Comparison of ENCODE assay signal across 8 cellular contexts in the genomic region with DNA sequence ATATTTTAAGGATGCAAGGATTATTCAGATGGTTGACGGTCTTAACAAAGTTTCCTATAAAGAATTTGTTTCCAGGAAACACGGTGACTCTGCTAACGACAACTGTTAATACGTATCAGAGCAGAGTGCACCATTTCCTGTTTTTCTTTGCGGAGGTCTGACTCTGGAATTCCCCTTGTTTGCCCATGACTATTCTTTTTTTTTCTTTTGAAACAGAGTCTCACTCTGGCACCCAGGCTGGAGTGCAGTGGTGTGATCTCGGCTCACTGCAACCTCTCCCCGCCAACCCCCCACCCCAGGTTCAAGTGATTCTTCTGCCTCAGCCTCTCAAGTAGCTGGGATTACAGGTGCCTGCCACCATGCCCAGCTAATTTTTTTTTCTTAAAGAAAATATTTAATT.
DNase-seq lines count a peak whose midpoint lies in the region; ATAC-seq and TF ChIP-seq lines count a peak whose summit lies in the region.

No MANE protein-coding gene starts in this region.

- H3K27me3 ChIP-seq in SK-N-SH (ENCODE audit: insufficient read depth) (no peaks in the 10 kb centered on the region), mucosa of rectum (ENCODE audit: control insufficient read depth in 2 of 2, insufficient read depth in 2 of 2, low read length in 2 of 2) (no peaks in the 10 kb centered on the region), suprapubic skin (no peaks in the 10 kb centered on the region)

- POLR2A ChIA-PET in SK-N-SH (lab: Yijun Ruan, JAX): no interaction called here

- 43% methylated on average over 7 of the region's 7 CpGs for WGBS in SK-N-SH (ENCODE audit: low lambda C conversion rate)
- 69% methylated on average over 7 of the region's 7 CpGs for WGBS in suprapubic skin

- H2AFZ ChIP-seq in SK-N-SH (ENCODE audit: low read depth): no peak overlapping the region; the same call in 1 of the 2 replicates

- H3K9me3 ChIP-seq in SK-N-SH (no peaks in the 10 kb centered on the region), mucosa of rectum (ENCODE audit: control insufficient read depth in 2 of 2, low read length in 2 of 2) (no peaks in the 10 kb centered on the region), suprapubic skin (no peaks in the 10 kb centered on the region)

- H3K27ac ChIP-seq in SK-N-SH (ENCODE audit: low read depth in 2 of 2, low read length in 1 of 2) (peak overlapping the region in 1 of 2 experiments; percentile 73; a peak in 2 of 4 replicates), mucosa of rectum (ENCODE audit: low read depth in 2 of 2, low read length in 2 of 2) (peak overlapping the region; percentile 67 to 72), suprapubic skin (peak overlapping the region; percentile 64)

- peaks cover 51% of the 10 kb centered on the region; the same call in 1 of the 2 replicates for H3K79me2 ChIP-seq in SK-N-SH (ENCODE audit: insufficient read depth)

- TF ChIP-seq RAD21 in SK-N-SH (IDR thresholded peaks at IDR 0.05; ENCODE audit: low read length): no peak

- TF ChIP-seq EP300 in SK-N-SH (IDR thresholded peaks at IDR 0.05; ENCODE audit: borderline replicate concordance in 1 of 2, low read depth in 1 of 2, low read length in 1 of 2) (no peak), suprapubic skin (IDR thresholded peaks at IDR 0.05) (no peak)

- H3K36me3 ChIP-seq in SK-N-SH (replicated peaks in 1 of 2; ENCODE audit: control insufficient read depth in 1 of 2, insufficient read depth in 2 of 2, low read length in 1 of 2) (peaks cover 0 to 3% of the 10 kb centered on the region in 2 experiments), mucosa of rectum (ENCODE audit: control insufficient read depth in 2 of 2, insufficient read depth in 2 of 2, low read length in 2 of 2) (no peaks in the 10 kb centered on the region), suprapubic skin (no peaks in the 10 kb centered on the region)

- H3K9ac ChIP-seq in SK-N-SH (no peak overlapping the region; the same call in 1 of the 2 replicates), mucosa of rectum (ENCODE audit: low read depth in 1 of 2, low read length in 2 of 2) (peak overlapping the region in 1 of 2 donors; percentile 5)

- H3K9me2 ChIP-seq in SK-N-SH: no peaks in the 10 kb centered on the region

- no peak for TF ChIP-seq CTCF in SK-N-SH (IDR thresholded peaks at IDR 0.05)
- no peak for TF ChIP-seq CTCF in suprapubic skin (IDR thresholded peaks at IDR 0.05)

- H3K4me3 ChIP-seq in GM08714 (ENCODE audit: low read length) (peak overlapping the region; percentile 24; the same call in 1 of the 2 replicates), SK-N-SH (ENCODE audit: low read depth in 2 of 2, low read length in 1 of 2) (no peak overlapping the region), mucosa of rectum (ENCODE audit: low read length in 2 of 2) (peak overlapping the region in 1 of 2 donors; percentile 1), suprapubic skin (no peak overlapping the region)

- ATAC-seq in HG02798 (IDR thresholded peaks at IDR 0.05; ENCODE audit: poor library complexity, unreplicated experiment): peak; percentile 38
- ATAC-seq in GM19324 (IDR thresholded peaks at IDR 0.05; ENCODE audit: low FRiP score, unreplicated experiment): no peak

- H4K20me1 ChIP-seq in SK-N-SH (ENCODE audit: insufficient read depth): no peaks in the 10 kb centered on the region

- DNase-seq in SK-N-SH: no peak
- DNase-seq in amniotic epithelial cell (ENCODE audit: low read depth): peak; percentile 42
- no peak for DNase-seq in suprapubic skin (ENCODE audit: low spot score in 2 of 2)
- no peak for DNase-seq in NCI-H2196 (lab: John Stamatoyannopoulos, UW; ENCODE audit: unreplicated experiment)

- TF ChIP-seq POLR2A in suprapubic skin (IDR thresholded peaks at IDR 0.05): no peak

- CTCF ChIA-PET in SK-N-SH (lab: Yijun Ruan, JAX): no interaction called here

- H3K4me1 ChIP-seq in SK-N-SH (ENCODE audit: control insufficient read depth in 1 of 2, insufficient read depth in 2 of 2, low read depth in 1 of 2, low read length in 1 of 2): peaks cover 20 to 35% of the 10 kb centered on the region in 2 experiments
- H3K4me1 ChIP-seq in mucosa of rectum (ENCODE audit: control insufficient read depth in 2 of 2, insufficient read depth in 2 of 2, low read length in 2 of 2): peaks cover 14 to 19% of the 10 kb centered on the region in 2 donors
- peaks cover 29% of the 10 kb centered on the region for H3K4me1 ChIP-seq in suprapubic skin

- peaks cover 16% of the 10 kb centered on the region for H3F3A ChIP-seq in SK-N-SH (replicated peaks; ENCODE audit: insufficient read depth)

- 0 out of 2 replicates have a peak overlapping the region, but pooled peaks have one; percentile 6 for H3K4me2 ChIP-seq in SK-N-SH

TF ChIP-seq in SK-N-SH, 30 proteins besides CTCF, POLR2A, EP300 and RAD21:
- no peak for TF ChIP-seq YY1 (IDR thresholded peaks at IDR 0.05; ENCODE audit: low read depth)
- TF ChIP-seq ELF1 (IDR thresholded peaks at IDR 0.05): 0 out of 2 replicates have a peak, but pooled peaks have one; percentile 27
